8 cellular contexts compared by ENCODE assay signal in the genomic region with DNA sequence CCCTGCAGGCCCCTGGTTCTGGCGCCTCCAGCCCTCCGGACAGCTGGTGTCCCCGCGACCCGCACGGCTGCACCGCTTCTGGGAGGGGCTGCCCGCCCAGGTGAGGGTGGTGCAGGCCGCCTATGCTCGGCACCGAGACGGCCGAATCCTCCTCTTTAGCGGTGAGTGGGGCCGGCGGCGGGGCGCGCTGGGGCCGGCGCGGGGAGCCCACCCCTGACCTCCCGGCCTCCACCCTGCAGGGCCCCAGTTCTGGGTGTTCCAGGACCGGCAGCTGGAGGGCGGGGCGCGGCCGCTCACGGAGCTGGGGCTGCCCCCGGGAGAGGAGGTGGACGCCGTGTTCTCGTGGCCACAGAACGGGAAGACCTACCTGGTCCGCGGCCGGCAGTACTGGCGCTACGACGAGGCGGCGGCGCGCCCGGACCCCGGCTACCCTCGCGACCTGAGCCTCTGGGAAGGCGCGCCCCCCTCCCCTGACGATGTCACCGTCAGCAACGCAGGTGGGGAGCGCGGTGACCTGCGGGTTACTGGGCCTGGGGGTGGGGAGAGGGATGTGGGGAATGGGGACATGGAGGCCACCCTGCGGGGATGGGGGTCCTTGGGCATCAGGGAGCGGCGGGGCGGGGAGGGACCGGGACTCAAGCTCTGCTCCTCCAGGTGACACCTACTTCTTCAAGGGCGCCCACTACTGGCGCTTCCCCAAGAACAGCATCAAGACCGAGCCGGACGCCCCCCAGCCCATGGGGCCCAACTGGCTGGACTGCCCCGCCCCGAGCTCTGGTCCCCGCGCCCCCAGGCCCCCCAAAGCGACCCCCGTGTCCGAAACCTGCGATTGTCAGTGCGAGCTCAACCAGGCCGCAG. TPM values are rescaled to one million over a fixed set of nuclear protein-coding genes. Genes with fewer than 3 reads are reported as not detected.
DNase-seq lines count a peak whose midpoint lies in the region; ATAC-seq and TF ChIP-seq lines count a peak whose summit lies in the region.

No MANE protein-coding gene starts in this region.

- H3K9me3 ChIP-seq in uterus = no peaks in the 10 kb centered on the region

- peaks cover 6% of the 10 kb centered on the region for H3K4me1 ChIP-seq in KMS-11 (ENCODE audit: low read depth, poor library complexity, severe bottlenecking)
- H3K4me1 ChIP-seq in uterus = peaks cover 0 to 10% of the 10 kb centered on the region in 2 donors

- H4K20me1 ChIP-seq in KMS-11 (ENCODE audit: insufficient read depth) = no peaks in the 10 kb centered on the region

- POLR2A ChIA-PET in AG04449 (lab: Yijun Ruan, JAX) = interaction anchor here (1.3 to 1.7 kb wide), 2 partner anchors 70 to 77 kb away, joined by 4 to 5 read pairs; a partner anchor contains a TSS

- H3K4me3 Mint-ChIP-seq in natural killer cell treated with Interleukin-12 subunit alpha and Interleukin-12 subunit beta and Interleukin-15 and Interleukin-18, amount 100 ng/mL, for 72 hours = peak overlapping the region; percentile 89

- H3K9me3 Mint-ChIP-seq in natural killer cell treated with Interleukin-12 subunit alpha and Interleukin-12 subunit beta and Interleukin-15 and Interleukin-18, amount 100 ng/mL, for 72 hours = no peaks in the 10 kb centered on the region

- intact Hi-C loops in uterus (cut with DNase I; ENCODE audit: low total_unique reads) = loop anchor here (5.0 kb wide), 1 partner anchor 109 kb away; no protein-coding TSS in a partner anchor

- H3K27ac Mint-ChIP-seq in natural killer cell treated with Interleukin-12 subunit alpha and Interleukin-12 subunit beta and Interleukin-15 and Interleukin-18, amount 100 ng/mL, for 72 hours = peak overlapping the region; percentile 99 to 100

- 0 out of 2 replicates have a peak overlapping the region, but pooled peaks have one; percentile 43 for H3K27ac ChIP-seq in KMS-11
- peak overlapping the region; percentile 49 to 85 for H3K27ac ChIP-seq in uterus

- H3K27me3 Mint-ChIP-seq in natural killer cell treated with Interleukin-12 subunit alpha and Interleukin-12 subunit beta and Interleukin-15 and Interleukin-18, amount 100 ng/mL, for 72 hours = no peaks in the 10 kb centered on the region

- peaks cover 6% of the 10 kb centered on the region; the same call in 1 of the 2 replicates for H3K27me3 ChIP-seq in KMS-11 (ENCODE audit: insufficient read depth, low read depth)
- no peaks in the 10 kb centered on the region for H3K27me3 ChIP-seq in uterus

- peaks cover 57 to 63% of the 10 kb centered on the region in 2 donors for H3K4me1 Mint-ChIP-seq in natural killer cell treated with Interleukin-12 subunit alpha and Interleukin-12 subunit beta and Interleukin-15 and Interleukin-18, amount 100 ng/mL, for 72 hours (ENCODE audit: low read depth in 2 of 2)

- TF ChIP-seq POLR2A in uterus (IDR thresholded peaks at IDR 0.05) = no peak

- peaks cover 24% of the 10 kb centered on the region for H3K36me3 Mint-ChIP-seq in natural killer cell treated with Interleukin-12 subunit alpha and Interleukin-12 subunit beta and Interleukin-15 and Interleukin-18, amount 100 ng/mL, for 72 hours

- H3K9ac ChIP-seq in KMS-11 = peak overlapping the region; percentile 92

- peak overlapping the region; percentile 80 for H3K4me2 ChIP-seq in KMS-11

- ATAC-seq in GM18867 (IDR thresholded peaks at IDR 0.05; ENCODE audit: unreplicated experiment) = peak; percentile 19
- ATAC-seq in natural killer cell treated with Interleukin-12 subunit alpha and Interleukin-12 subunit beta and Interleukin-15 and Interleukin-18, amount 100 ng/mL, for 72 hours = peak; percentile 50 to 63

- H3K4me3 ChIP-seq in AG04449 (ENCODE audit: low read depth, low read length) (peak overlapping the region; percentile 81), KMS-11 (IDR thresholded peaks at IDR 0.05; ENCODE audit: insufficient read depth, low read depth, low read length) (no peak overlapping the region), uterus (peak overlapping the region; percentile 65 to 91)

- DNase-seq in AG04449 (ENCODE audit: low read depth, low spot score) = no peak
- DNase-seq in activated CD8-positive, alpha-beta memory T cell treated with anti-CD3 and anti-CD28 coated beads, Interleukin-2, amount 50 U/mL, for 4 hours = peak; percentile 58
- peak; percentile 13 for DNase-seq in fibroblast of peridontal ligament (ENCODE audit: extremely low read depth)
- DNase-seq in natural killer cell treated with Interleukin-12 subunit alpha and Interleukin-12 subunit beta and Interleukin-15 and Interleukin-18, amount 100 ng/mL, for 72 hours (ENCODE audit: low spot score) = peak; percentile 78
- DNase-seq in uterus = peak in 1 of 2 donors; percentile 41
- no peak for DNase-seq in cortex of kidney (lab: John Stamatoyannopoulos, UW)

- peak overlapping the region; percentile 98 for H2AFZ ChIP-seq in KMS-11 (ENCODE audit: low read depth)

- H3K79me2 ChIP-seq in KMS-11 (ENCODE audit: insufficient read depth, low read depth) = no peaks in the 10 kb centered on the region

- CTCF ChIA-PET in AG04449 (lab: Yijun Ruan, JAX) = interaction anchor here (0.7 to 5.0 kb wide), 30 partner anchors 9 to 126 kb away, joined by 3 to 88 read pairs (median 6); a partner anchor contains a TSS

- TF ChIP-seq CTCF in AG04449 (IDR thresholded peaks at IDR 0.05; ENCODE audit: insufficient read depth, low read length, missing control alignments) (no peak), KMS-11 (conservative IDR thresholded peaks at IDR 0.05; ENCODE audit: low read depth, low read length) (no peak), uterus (IDR thresholded peaks at IDR 0.05) (no peak)

- no peaks in the 10 kb centered on the region for H3K36me3 ChIP-seq in KMS-11 (ENCODE audit: insufficient read depth)
- H3K36me3 ChIP-seq in uterus = no peaks in the 10 kb centered on the region

RNA-seq across cellular contexts. Expression of a gene that starts 7.0 kb away (rescaled TPM):
- total RNA-seq in natural killer cell treated with Interleukin-12 subunit alpha and Interleukin-12 subunit beta and Interleukin-15 and Interleukin-18, amount 100 ng/mL, for 72 hours = 1,000 to 10,000 TPM in 1 of 2 donors, 100 to 1,000 TPM in 1; 678 to 1,235 TPM
- total RNA-seq in uterus = 10 to 100 TPM in 3 of 4 donors, 1 to 10 TPM in 1; 7.5 to 37.1 (median 20.9) TPM

RNA-seq across cellular contexts. Expression of a gene that starts 12.0 kb away (rescaled TPM):
- 10 to 100 TPM; 54.3 to 66.6 TPM for total RNA-seq in natural killer cell treated with Interleukin-12 subunit alpha and Interleukin-12 subunit beta and Interleukin-15 and Interleukin-18, amount 100 ng/mL, for 72 hours
- 1 to 10 TPM in 1 of 4 donors, under 1 TPM in 1, not detected in 2; 0.21 to 1.1 TPM for total RNA-seq in uterus

RNA-seq across cellular contexts. Expression of a gene that starts 21.7 kb away (rescaled TPM):
- total RNA-seq in natural killer cell treated with Interleukin-12 subunit alpha and Interleukin-12 subunit beta and Interleukin-15 and Interleukin-18, amount 100 ng/mL, for 72 hours = under 1 TPM; 0.50 to 0.67 TPM
- 1 to 10 TPM in 1 of 4 donors, under 1 TPM in 2, not detected in 1; 0.26 to 1.9 (median 0.29) TPM for total RNA-seq in uterus

RNA-seq across cellular contexts. Expression of a gene that starts 34.6 kb away (rescaled TPM):
- total RNA-seq in natural killer cell treated with Interleukin-12 subunit alpha and Interleukin-12 subunit beta and Interleukin-15 and Interleukin-18, amount 100 ng/mL, for 72 hours = 10 to 100 TPM; 33.6 to 58.8 TPM
- 10 to 100 TPM in 3 of 4 donors, 1 to 10 TPM in 1; 3.8 to 29.0 (median 22.3) TPM for total RNA-seq in uterus

RNA-seq across cellular contexts. Expression of a gene that starts 34.7 kb away (rescaled TPM):
- total RNA-seq in natural killer cell treated with Interleukin-12 subunit alpha and Interleukin-12 subunit beta and Interleukin-15 and Interleukin-18, amount 100 ng/mL, for 72 hours = 10 to 100 TPM; 14.3 to 18.4 TPM
- 10 to 100 TPM in 3 of 4 donors, 1 to 10 TPM in 1; 3.6 to 67.5 (median 25.4) TPM for total RNA-seq in uterus

Comparison
In these comparisons a context has a peak if more than half of its experiments do, and no peak if none do; other contexts are left out.
1. DNase-seq: peak in activated CD8-positive, alpha-beta memory T cell treated with anti-CD3 and anti-CD28 coated beads, Interleukin-2, amount 50 U/mL, for 4 hours (single experiment), fibroblast of peridontal ligament (single experiment) and natural killer cell treated with Interleukin-12 subunit alpha and Interleukin-12 subunit beta and Interleukin-15 and Interleukin-18, amount 100 ng/mL, for 72 hours (single experiment); none in AG04449 (single experiment) and cortex of kidney (single experiment).
2. RNA of a gene that starts 7.0 kb away (total RNA-seq): 678 to 1,235 TPM in natural killer cell treated with Interleukin-12 subunit alpha and Interleukin-12 subunit beta and Interleukin-15 and Interleukin-18, amount 100 ng/mL, for 72 hours; 7.5 to 37.1 TPM in uterus; every median in the first group is over 10 times any median in the second.
3. RNA of a gene that starts 12.0 kb away (total RNA-seq): 54.3 to 66.6 TPM in natural killer cell treated with Interleukin-12 subunit alpha and Interleukin-12 subunit beta and Interleukin-15 and Interleukin-18, amount 100 ng/mL, for 72 hours; 0.21 to 1.1 TPM in uterus; every median in the first group is over 10 times any median in the second.